Comparison of ENCODE assay signal across 22 cellular contexts in genomic region chr5:111934511-111934910, GRCh38.
"Had no signal": no experiment of that assay in that cellular context is flagged by ENCODE, and none has a peak within 500 bp of the region (broad histone marks: within the 10 kb centered on the region; RNA-seq: fewer than 3 reads in every experiment).

No MANE protein-coding gene starts in this region.

- H3K9me3 ChIP-seq: ascending aorta, left lung, neutrophil, transverse colon had no signal

- H3K27ac ChIP-seq: ascending aorta, brain microvascular endothelial cell, coronary artery, left lung, neutrophil, parathyroid adenoma, transverse colon had no signal

- H3K4me3 ChIP-seq: ascending aorta, coronary artery, left lung, lung, transverse colon had no signal

- H3K79me2 ChIP-seq: parathyroid adenoma had no signal

- DNase-seq: activated CD4-positive, alpha-beta T cell treated with anti-CD3 and anti-CD28 coated beads, Interleukin-2, amount 50 U/mL, for 1 hour; activated CD4-positive, CD25-positive, alpha-beta regulatory T cell treated with anti-CD3 and anti-CD28 coated beads, Interleukin-2, amount 50 U/mL, for 72 hours; activated CD8-positive, alpha-beta T cell treated with anti-CD3 and anti-CD28 coated beads, Interleukin-2, amount 10 ng/mL, durations not matched to agents 7 days and 5 days; activated gamma-delta T cell treated with Interleukin-2 at 50 U/mL for 16 hours; brain microvascular endothelial cell; central memory CD4-positive, alpha-beta T cell; immature natural killer cell; kidney glomerular epithelial cell; left lung; midbrain; natural killer cell; small intestine; stimulated activated CD4-positive, alpha-beta T cell treated with anti-CD3 and anti-CD28 coated beads, Interleukin-15, amount 100 ng/mL, for 24 hours; stimulated activated CD8-positive, alpha-beta memory T cell treated with anti-CD3 and anti-CD28 coated beads, Interleukin-4, amount 100 ng/mL, for 48 hours; stimulated activated naive B cell treated with anti-CD40 and anti-IgM and Interleukin-4, amounts not matched to agents 10 μg/mL and 1 μg/mL and 100 μg/mL, for 72 hours; transverse colon had no signal

- H2AFZ ChIP-seq: parathyroid adenoma had no signal

- H3K27me3 ChIP-seq: ascending aorta, brain microvascular endothelial cell, left lung, neutrophil, transverse colon had no signal

- H3K9ac ChIP-seq: parathyroid adenoma had no signal

- H3K4me1 ChIP-seq: parathyroid adenoma, transverse colon had no signal

- H3K36me3 ChIP-seq: ascending aorta, brain microvascular endothelial cell, left lung, neutrophil, transverse colon had no signal

- ATAC-seq: activated CD8-positive, alpha-beta T cell treated with anti-CD3 and anti-CD28 coated beads, Interleukin-2, amount 10 ng/mL, durations not matched to agents 7 days and 5 days; left lung; natural killer cell; sciatic nerve; stimulated activated naive B cell treated with anti-CD40 and anti-IgM and Interleukin-4, amounts not matched to agents 10 μg/mL and 1 μg/mL and 100 μg/mL, for 72 hours had no signal
